ENCODE assay signal across 8 cellular contexts in the genomic region with DNA sequence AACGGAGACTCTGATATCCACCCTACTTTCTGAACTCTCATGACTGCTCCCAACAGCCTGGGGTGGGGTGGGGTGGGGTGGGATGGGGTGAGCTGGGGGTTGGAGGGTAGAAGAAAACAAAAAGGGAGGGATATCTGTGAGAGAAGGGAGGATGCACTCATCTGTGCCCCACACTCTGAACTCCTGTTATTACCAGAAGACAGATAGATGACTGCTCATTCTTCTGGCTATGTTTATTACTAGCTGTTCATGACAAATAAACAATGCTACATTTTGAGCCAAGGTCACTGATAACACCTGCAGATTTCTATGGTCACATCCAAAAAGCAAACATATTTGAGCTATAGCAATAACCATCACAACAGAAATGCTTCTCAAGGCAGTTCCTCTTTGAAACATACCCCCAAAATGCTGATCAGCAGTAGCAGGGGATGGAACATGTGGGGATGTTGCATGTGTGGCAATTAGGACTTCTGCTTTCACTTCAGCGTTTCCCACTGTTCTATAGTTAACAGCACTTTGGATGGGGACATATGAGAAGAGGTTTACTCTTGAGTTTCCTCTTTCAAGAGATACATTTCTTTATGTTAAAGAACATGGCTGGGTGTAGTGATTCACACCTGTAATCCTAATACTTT. TPM values are rescaled to one million over a fixed set of nuclear protein-coding genes. Genes with fewer than 3 reads are reported as not detected.
DNase-seq lines count a peak whose midpoint lies in the region; ATAC-seq, FAIRE-seq and TF ChIP-seq lines count a peak whose summit lies in the region.

No MANE protein-coding gene starts in this region.

- ATAC-seq in GM18870 (IDR thresholded peaks at IDR 0.05; ENCODE audit: unreplicated experiment) (no peak), GM21576 (IDR thresholded peaks at IDR 0.05; ENCODE audit: unreplicated experiment) (no peak)

- no peak overlapping the region for H2BK5ac ChIP-seq in neuronal stem cell (ENCODE audit: low read length)

- no peaks in the 10 kb centered on the region for H3K9me3 ChIP-seq in neuronal stem cell (replicated peaks in 1 of 2; ENCODE audit: control insufficient read depth in 2 of 2, insufficient read depth in 1 of 2, low read depth in 1 of 2, low read length in 2 of 2)

- H3K18ac ChIP-seq in neuronal stem cell (ENCODE audit: low read length): no peak overlapping the region

- H2BK120ac ChIP-seq in neuronal stem cell (ENCODE audit: low read depth, low read length): no peak overlapping the region

- no CpG with 5 or more reads among the region's 2 CpGs for WGBS in neuronal stem cell (ENCODE audit: extremely low coverage in 2 of 2, insufficient read length in 2 of 2, insufficient replicate concordance in 1 of 2), 2 donors

- no peak overlapping the region for H4K91ac ChIP-seq in neuronal stem cell (ENCODE audit: low read depth, low read length, poor library complexity)

- no peak overlapping the region for H3K14ac ChIP-seq in neuronal stem cell (ENCODE audit: low read length)

- H3K23ac ChIP-seq in neuronal stem cell (ENCODE audit: low read depth, low read length, poor library complexity): no peak overlapping the region

- no peaks in the 10 kb centered on the region for H3K79me1 ChIP-seq in neuronal stem cell (ENCODE audit: low read depth, low read length)

- H3K27me3 ChIP-seq in neuronal stem cell (ENCODE audit: control insufficient read depth in 3 of 3, insufficient read depth in 3 of 3, low read depth in 1 of 3, low read length in 3 of 3): no peaks in the 10 kb centered on the region

- H2BK12ac ChIP-seq in neuronal stem cell (ENCODE audit: low read length): no peak overlapping the region

- H3K4me2 ChIP-seq in neuronal stem cell (ENCODE audit: insufficient read depth, low read length, poor library complexity, severe bottlenecking): no peak overlapping the region

- peak; percentile 75 for FAIRE-seq in GM18507 (lab: Jason Lieb, UNC)

- DNase-seq in GM18507 (ENCODE audit: extremely low spot score, insufficient read length, low read depth) (no peak), SIG-M5 (lab: John Stamatoyannopoulos, UW) (peak; percentile 95), fibroblast of villous mesenchyme (ENCODE audit: low read depth) (peak; percentile 35), NCI-H2029 treated with DMSO at 0.1 percent for 48 hours (lab: John Stamatoyannopoulos, UW) (no peak), neuronal stem cell (ENCODE audit: low spot score) (no peak)

- no peak for TF ChIP-seq CTCF in fibroblast of villous mesenchyme (IDR thresholded peaks at IDR 0.05; ENCODE audit: insufficient read depth, low read depth, low read length)

- no peak overlapping the region for H3K9ac ChIP-seq in neuronal stem cell (ENCODE audit: low read depth, low read length, poor library complexity)

- H2AK5ac ChIP-seq in neuronal stem cell (ENCODE audit: low read depth, low read length): no peak overlapping the region

- H3K4me1 ChIP-seq in neuronal stem cell (ENCODE audit: control insufficient read depth in 2 of 2, insufficient read depth in 1 of 2, low read depth in 1 of 2, low read length in 2 of 2): peaks cover 2 to 19% of the 10 kb centered on the region in 2 donors

- H2AFZ ChIP-seq in neuronal stem cell (ENCODE audit: low read length): no peak overlapping the region

- H2BK15ac ChIP-seq in neuronal stem cell (ENCODE audit: low read length): no peak overlapping the region

- H4K8ac ChIP-seq in neuronal stem cell (ENCODE audit: low read depth, low read length): no peak overlapping the region

- H3K4me3 ChIP-seq in fibroblast of villous mesenchyme (ENCODE audit: low read depth, low read length): no peak overlapping the region
- H3K4me3 ChIP-seq in skin epidermis: no peak overlapping the region
- H3K4me3 ChIP-seq in neuronal stem cell (ENCODE audit: low read length in 2 of 2): no peak overlapping the region

- H3K4ac ChIP-seq in neuronal stem cell (ENCODE audit: low read length): no peak overlapping the region

- H3K36me3 ChIP-seq in neuronal stem cell (replicated peaks in 1 of 2; ENCODE audit: control insufficient read depth in 2 of 2, insufficient read depth in 2 of 2, low read length in 2 of 2): peaks cover 0 to 19% of the 10 kb centered on the region in 2 donors

- peak overlapping the region in 20 of 21 experiments; percentile 25 to 83 (median 73) for H3K27ac ChIP-seq in skin epidermis
- no peak overlapping the region for H3K27ac ChIP-seq in neuronal stem cell (replicated peaks; ENCODE audit: low read length)

RNA-seq across cellular contexts. Expression of gene GPR3, which starts 43.3 kb away (rescaled TPM):
- total RNA-seq in fibroblast of villous mesenchyme: 0.64 and 0.86 TPM in 2 replicates
- polyA plus RNA-seq in neuronal stem cell (2013, experiment 1 of 2): 7.5 TPM
- polyA plus RNA-seq in neuronal stem cell (2013, experiment 2 of 2): 7.8 TPM

RNA-seq across cellular contexts. Expression of gene CD164L2, which starts 52.6 kb away (rescaled TPM):
- total RNA-seq in fibroblast of villous mesenchyme: not detected in 2 replicates
- 0.07 TPM for polyA plus RNA-seq in neuronal stem cell (2013, experiment 1 of 2)
- polyA plus RNA-seq in neuronal stem cell (2013, experiment 2 of 2): 0.10 TPM

RNA-seq across cellular contexts. Expression of gene WASF2, which starts 54.3 kb away (rescaled TPM):
- 16.0 and 18.7 TPM in 2 replicates for total RNA-seq in fibroblast of villous mesenchyme
- polyA plus RNA-seq in neuronal stem cell (2013, experiment 1 of 2): 44.1 TPM
- 45.8 TPM for polyA plus RNA-seq in neuronal stem cell (2013, experiment 2 of 2)

Comparison
In these comparisons a context has a peak if more than half of its experiments do, and no peak if none do; other contexts are left out.
1. DNase-seq: peak in SIG-M5 (single experiment) and fibroblast of villous mesenchyme (single experiment); none in GM18507 (single experiment), NCI-H2029 treated with DMSO at 0.1 percent for 48 hours (single experiment) and neuronal stem cell (single experiment).